9 cellular contexts compared by ENCODE assay signal in the genomic region with DNA sequence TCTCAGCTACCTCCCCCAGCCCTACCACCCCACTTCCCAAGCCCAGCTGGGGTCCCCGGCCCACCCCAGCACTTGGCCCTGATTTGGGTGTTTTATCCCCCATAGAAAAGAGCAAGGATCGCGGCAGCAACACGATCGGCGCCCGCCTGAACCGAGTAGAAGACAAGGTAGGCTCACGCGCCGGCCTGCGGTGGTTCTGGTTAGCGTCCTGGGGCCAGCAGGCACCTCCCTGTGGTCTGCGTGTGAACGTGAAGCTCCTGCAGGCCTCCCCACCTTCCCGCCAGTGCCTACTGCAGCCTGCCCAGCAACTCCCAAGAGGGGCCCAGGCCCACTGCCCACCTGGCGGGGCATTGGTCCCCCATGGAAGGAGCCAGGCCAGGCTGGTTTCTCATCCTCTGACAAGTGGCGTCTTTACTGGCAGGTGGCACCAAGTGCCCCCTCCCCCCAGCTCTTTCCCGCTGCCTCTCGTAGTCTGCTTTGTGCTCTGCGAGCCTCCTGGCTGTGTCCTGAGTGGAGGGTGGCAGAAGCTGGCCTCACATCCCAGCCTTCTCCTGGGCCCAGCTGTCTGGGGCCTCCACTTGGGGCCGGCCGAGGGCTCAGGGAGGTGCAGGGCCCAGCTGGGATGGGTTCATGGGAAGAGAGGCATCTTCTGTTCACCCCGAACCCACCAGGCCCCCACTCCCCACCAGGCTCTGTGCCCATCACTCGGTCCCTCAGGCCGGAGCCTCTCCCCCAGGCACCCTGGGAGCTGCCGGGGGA.
A peak's percentile ranks its signal among the peaks of the same experiment; 100 is the strongest.
DNase-seq lines count a peak whose midpoint lies in the region; ATAC-seq, FAIRE-seq and TF ChIP-seq lines count a peak whose summit lies in the region.
"Had no signal": no experiment of that assay in that cellular context is flagged by ENCODE, and none has a peak within 500 bp of the region (broad histone marks: within the 10 kb centered on the region; RNA-seq: fewer than 3 reads in every experiment).

No MANE protein-coding gene starts in this region.

- TF ChIP-seq EP300 in esophagus muscularis mucosa (IDR thresholded peaks at IDR 0.05), result no peak

- no peaks in the 10 kb centered on the region for H4K20me1 ChIP-seq in GM23248 (ENCODE audit: insufficient read depth)

- H3K9me3 ChIP-seq in esophagus muscularis mucosa (no peaks in the 10 kb centered on the region), pancreas (no peaks in the 10 kb centered on the region), GM23248 (ENCODE audit: low read depth) (no peaks in the 10 kb centered on the region)

- H3K79me2 ChIP-seq in GM23248 (ENCODE audit: insufficient read depth), result no peaks in the 10 kb centered on the region

- H3K4me1 ChIP-seq in esophagus muscularis mucosa, result peaks cover 41 to 52% (median 45%) of the 10 kb centered on the region in 4 donors
- peaks cover 35 to 36% (median 35%) of the 10 kb centered on the region in 3 donors for H3K4me1 ChIP-seq in pancreas
- H3K4me1 ChIP-seq in GM23248 (ENCODE audit: insufficient read depth), result 0 out of 2 replicates have a peak, but pooled peaks cover 3% of the 10 kb centered on the region

- no peaks in the 10 kb centered on the region for H3K9me2 ChIP-seq in GM23248 (ENCODE audit: insufficient read depth)

- H3K27ac ChIP-seq in esophagus muscularis mucosa (replicated peaks in 1 of 4) (peak overlapping the region; percentile 84 to 91 (median 86)), pancreas (peak overlapping the region; percentile 77 to 84 (median 80)), GM23248 (no peak overlapping the region)

- H3K4me3 ChIP-seq in esophagus muscularis mucosa, result peak overlapping the region; percentile 20 to 47 (median 36)
- no peak overlapping the region for H3K4me3 ChIP-seq in pancreas
- H3K4me3 ChIP-seq in GM23248, result no peak overlapping the region

- no peaks in the 10 kb centered on the region for H3F3A ChIP-seq in GM23248 (ENCODE audit: insufficient read depth)

- no peak overlapping the region for H3K4me2 ChIP-seq in GM23248 (ENCODE audit: unreplicated experiment)

- H3K27me3 ChIP-seq in esophagus muscularis mucosa, result no peaks in the 10 kb centered on the region
- H3K27me3 ChIP-seq in pancreas, result no peaks in the 10 kb centered on the region
- peaks cover 20% of the 10 kb centered on the region for H3K27me3 ChIP-seq in GM23248 (replicated peaks; ENCODE audit: insufficient read depth)

- H3K36me3 ChIP-seq in esophagus muscularis mucosa (no peaks in the 10 kb centered on the region), pancreas (no peaks in the 10 kb centered on the region), GM23248 (ENCODE audit: low read depth) (no peaks in the 10 kb centered on the region)

- DNase-seq in DMS153 (lab: John Stamatoyannopoulos, UW), result peak; percentile 42
- DNase-seq in NCI-H524 treated with DMSO at 0.1 percent for 48 hours (lab: John Stamatoyannopoulos, UW), result peak; percentile 47
- DNase-seq in esophagus muscularis mucosa (ENCODE audit: extremely low spot score), result peak; percentile 89
- DNase-seq in pancreas, result peak in 4 of 6 donors; percentile 21 to 79 (median 42)
- DNase-seq in GM20000 (ENCODE audit: low spot score), result no peak
- DNase-seq in GM23248, result no peak
- DNase-seq in NCI-H2029 treated with DMSO at 0.1 percent for 48 hours (lab: John Stamatoyannopoulos, UW), result no peak

- FAIRE-seq in pancreas (lab: Jason Lieb, UNC), result no peak
- FAIRE-seq: frontal cortex had no signal

- no peak overlapping the region for H3K9ac ChIP-seq in GM23248

- in situ Hi-C loops in GM23248 (cut with MboI), result no loop called here

- TF ChIP-seq CTCF in esophagus muscularis mucosa (IDR thresholded peaks at IDR 0.05) (no peak), pancreas (IDR thresholded peaks at IDR 0.05) (no peak), GM20000 (IDR thresholded peaks at IDR 0.05; ENCODE audit: extremely low read depth, missing control alignments) (no peak)

- intact Hi-C loops in esophagus muscularis mucosa (cut with DNase I) (loop anchor here (2.0 to 10.0 kb wide), 4 partner anchors 49 to 243 kb away; partner anchors contain the start of gene CDKN1C), pancreas (cut with DNase I) (no loop called here)

- WGBS in esophagus muscularis mucosa, result 81% methylated on average over 15 of the region's 27 CpGs
- 77 to 81% methylated on average over 27 of the region's 27 CpGs for WGBS in pancreas, 2 donors
- WGBS in GM23248 (ENCODE audit: low coverage in 1 of 2, low lambda C conversion rate in 2 of 2, missing lambda C conversion rate in 2 of 2), 2 experiments, result 85 to 87% methylated on average over 26 to 27 of the region's 27 CpGs

- no peak for TF ChIP-seq POLR2A in esophagus muscularis mucosa (IDR thresholded peaks at IDR 0.05; ENCODE audit: low read depth)

- H2AFZ ChIP-seq in GM23248, result no peak overlapping the region

- ATAC-seq in pancreas (peak in 3 of 4 donors; percentile 0 to 4 (median 1)), HG03342 (IDR thresholded peaks at IDR 0.05; ENCODE audit: unreplicated experiment) (no peak)

Comparison
In these comparisons a context has a peak if more than half of its experiments do, and no peak if none do; other contexts are left out.
1. DNase-seq: peak in DMS153 (single experiment), NCI-H524 treated with DMSO at 0.1 percent for 48 hours (single experiment), esophagus muscularis mucosa (single experiment) and pancreas (4 of 6); none in GM20000 (single experiment), GM23248 (single experiment) and NCI-H2029 treated with DMSO at 0.1 percent for 48 hours (single experiment).
2. H3K4me3 ChIP-seq: peak in esophagus muscularis mucosa (4 of 4); none in pancreas (0 of 4) and GM23248 (single experiment).